In genomic region chrX:118974908-118975671, GRCh38 we compare ENCODE assay signal across 1 cellular context.
TF ChIP-seq lines count a peak whose summit lies in the region.

No MANE protein-coding gene starts in this region.

TF ChIP-seq in HepG2, 621 proteins besides CTCF, POLR2A, EP300 and RAD21 (continued from another document and continues in another):
- no peak for TF ChIP-seq ZNF746 (CRISPR knock-in tag; IDR thresholded peaks at IDR 0.05)
- TF ChIP-seq NFATC3 (CRISPR knock-in tag; IDR thresholded peaks at IDR 0.05), result no peak
- no peak for TF ChIP-seq AKAP8 (CRISPR knock-in tag; IDR thresholded peaks at IDR 0.05)
- TF ChIP-seq AGO1 (IDR thresholded peaks at IDR 0.05; ENCODE audit: low read depth, low read length, poor library complexity, severe bottlenecking), result no peak
- no peak; the same call in 1 of the 2 replicates for TF ChIP-seq ARHGAP35 (CRISPR knock-in tag; IDR thresholded peaks at IDR 0.05; ENCODE audit: borderline replicate concordance)
- TF ChIP-seq ZNF709 (CRISPR knock-in tag; IDR thresholded peaks at IDR 0.05), result no peak; the same call in 1 of the 2 replicates
- peak; percentile 62; the same call in 1 of the 2 replicates for TF ChIP-seq TMF1 (CRISPR knock-in tag; IDR thresholded peaks at IDR 0.05; ENCODE audit: low read depth)
- no peak for TF ChIP-seq NPAS2 (CRISPR knock-in tag; IDR thresholded peaks at IDR 0.05; ENCODE audit: borderline replicate concordance)
- TF ChIP-seq AKNA (CRISPR knock-in tag; IDR thresholded peaks at IDR 0.05; ENCODE audit: borderline replicate concordance), result no peak
- TF ChIP-seq MLX (CRISPR knock-in tag; IDR thresholded peaks at IDR 0.05), result no peak
- no peak for TF ChIP-seq ZNF761 (CRISPR knock-in tag; conservative IDR thresholded peaks at IDR 0.05)
- no peak for TF ChIP-seq PITX1 (CRISPR knock-in tag; IDR thresholded peaks at IDR 0.05)
- TF ChIP-seq ZNF275 (CRISPR knock-in tag; IDR thresholded peaks at IDR 0.05; ENCODE audit: borderline replicate concordance), result no peak
- TF ChIP-seq ZNF784 (CRISPR knock-in tag; IDR thresholded peaks at IDR 0.05; ENCODE audit: borderline replicate concordance), result no peak
- no peak for TF ChIP-seq ZNF430 (CRISPR knock-in tag; IDR thresholded peaks at IDR 0.05)
- no peak for TF ChIP-seq POLR2AphosphoS5 (IDR thresholded peaks at IDR 0.05; ENCODE audit: low read depth, low read length)
- TF ChIP-seq POLR2G (IDR thresholded peaks at IDR 0.05; ENCODE audit: low read depth, low read length), result peak; percentile 45; the same call in 1 of the 2 replicates
- peak; percentile 56; the same call in 1 of the 2 replicates for TF ChIP-seq CREBL2 (CRISPR knock-in tag; IDR thresholded peaks at IDR 0.05; ENCODE audit: borderline replicate concordance)
- TF ChIP-seq YY1 (IDR thresholded peaks at IDR 0.05; ENCODE audit: insufficient read depth, insufficient replicate concordance, low read depth, low read length), result peak; percentile 7
- 0 out of 2 replicates have a peak, but pooled peaks have one; percentile 21 for TF ChIP-seq ARID4A (CRISPR knock-in tag; IDR thresholded peaks at IDR 0.05; ENCODE audit: borderline replicate concordance)
- no peak for TF ChIP-seq ZNF354B (CRISPR knock-in tag; IDR thresholded peaks at IDR 0.05)
- TF ChIP-seq SRSF1 (optimal IDR thresholded peaks at IDR 0.05; ENCODE audit: low read depth, low read length), result no peak
- TF ChIP-seq MIXL1 (CRISPR knock-in tag; IDR thresholded peaks at IDR 0.05), result no peak
- 0 out of 2 replicates have a peak, but pooled peaks have one; percentile 25 for TF ChIP-seq ZBTB10 (CRISPR knock-in tag; IDR thresholded peaks at IDR 0.05; ENCODE audit: borderline replicate concordance)
- TF ChIP-seq ZNF329 (CRISPR knock-in tag; IDR thresholded peaks at IDR 0.05; ENCODE audit: low read depth), result no peak
- no peak for TF ChIP-seq HMG20A (CRISPR knock-in tag; IDR thresholded peaks at IDR 0.05; ENCODE audit: borderline replicate concordance)
- no peak for TF ChIP-seq GMEB1 (CRISPR knock-in tag; IDR thresholded peaks at IDR 0.05; ENCODE audit: borderline replicate concordance)
- TF ChIP-seq NCOA2 (CRISPR knock-in tag; IDR thresholded peaks at IDR 0.05), result no peak
- no peak for TF ChIP-seq MEF2D (CRISPR knock-in tag; IDR thresholded peaks at IDR 0.05)
